ENCODE assay signal across 1 cellular context in the genomic region with DNA sequence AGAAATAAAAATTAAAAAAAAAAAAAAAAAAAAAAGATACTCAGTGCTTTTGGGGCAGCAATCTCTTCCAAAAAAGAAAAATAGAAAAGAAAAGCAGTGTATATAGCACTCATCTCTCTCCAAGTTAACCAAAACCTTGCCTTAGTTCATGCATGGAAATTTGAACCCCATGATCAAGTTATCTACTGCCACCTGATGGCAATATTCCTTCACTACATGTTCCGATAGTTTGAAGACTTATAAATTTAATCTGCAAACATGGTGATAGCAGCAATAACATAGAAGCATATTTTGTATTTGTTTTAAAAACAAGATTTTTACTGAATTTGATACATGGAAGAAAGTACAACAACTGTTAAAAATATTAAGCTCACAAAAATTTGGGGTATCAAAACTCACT.
TF ChIP-seq lines count a peak whose summit lies in the region.

No MANE protein-coding gene starts in this region.

TF ChIP-seq in HepG2, 621 proteins besides CTCF, POLR2A, EP300 and RAD21 (continued from another document):
- TF ChIP-seq, protein P1, sequence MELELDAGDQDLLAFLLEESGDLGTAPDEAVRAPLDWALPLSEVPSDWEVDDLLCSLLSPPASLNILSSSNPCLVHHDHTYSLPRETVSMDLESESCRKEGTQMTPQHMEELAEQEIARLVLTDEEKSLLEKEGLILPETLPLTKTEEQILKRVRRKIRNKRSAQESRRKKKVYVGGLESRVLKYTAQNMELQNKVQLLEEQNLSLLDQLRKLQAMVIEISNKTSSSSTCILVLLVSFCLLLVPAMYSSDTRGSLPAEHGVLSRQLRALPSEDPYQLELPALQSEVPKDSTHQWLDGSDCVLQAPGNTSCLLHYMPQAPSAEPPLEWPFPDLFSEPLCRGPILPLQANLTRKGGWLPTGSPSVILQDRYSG (CRISPR knock-in tag; IDR thresholded peaks at IDR 0.05): no peak
- TF ChIP-seq, protein P2, sequence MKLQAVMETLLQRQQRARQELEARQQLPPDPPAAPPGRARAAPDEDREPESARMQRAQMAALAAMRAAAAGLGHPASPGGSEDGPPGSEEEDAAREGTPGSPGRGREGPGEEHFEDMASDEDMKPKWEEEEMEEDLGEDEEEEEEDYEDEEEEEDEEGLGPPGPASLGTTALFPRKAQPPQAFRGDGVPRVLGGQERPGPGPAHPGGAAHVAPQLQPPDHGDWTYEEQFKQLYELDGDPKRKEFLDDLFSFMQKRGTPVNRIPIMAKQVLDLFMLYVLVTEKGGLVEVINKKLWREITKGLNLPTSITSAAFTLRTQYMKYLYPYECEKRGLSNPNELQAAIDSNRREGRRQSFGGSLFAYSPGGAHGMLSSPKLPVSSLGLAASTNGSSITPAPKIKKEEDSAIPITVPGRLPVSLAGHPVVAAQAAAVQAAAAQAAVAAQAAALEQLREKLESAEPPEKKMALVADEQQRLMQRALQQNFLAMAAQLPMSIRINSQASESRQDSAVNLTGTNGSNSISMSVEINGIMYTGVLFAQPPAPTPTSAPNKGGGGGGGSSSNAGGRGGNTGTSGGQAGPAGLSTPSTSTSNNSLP (IDR thresholded peaks at IDR 0.05; ENCODE audit: low read depth, low read length): peak; percentile 46; the same call in 1 of the 2 replicates
- TF ChIP-seq ZBTB38 (CRISPR knock-in tag; IDR thresholded peaks at IDR 0.05) (no peak), RXRB (CRISPR knock-in tag; IDR thresholded peaks at IDR 0.05; ENCODE audit: borderline replicate concordance) (no peak), ZNF33B (CRISPR knock-in tag; IDR thresholded peaks at IDR 0.05) (no peak), FOSL1 (CRISPR knock-in tag; IDR thresholded peaks at IDR 0.05; ENCODE audit: borderline replicate concordance) (no peak), STAG1 (CRISPR knock-in tag; IDR thresholded peaks at IDR 0.05) (peak; percentile 80)
